ENCODE assay signal across 13 cellular contexts in the genomic region with DNA sequence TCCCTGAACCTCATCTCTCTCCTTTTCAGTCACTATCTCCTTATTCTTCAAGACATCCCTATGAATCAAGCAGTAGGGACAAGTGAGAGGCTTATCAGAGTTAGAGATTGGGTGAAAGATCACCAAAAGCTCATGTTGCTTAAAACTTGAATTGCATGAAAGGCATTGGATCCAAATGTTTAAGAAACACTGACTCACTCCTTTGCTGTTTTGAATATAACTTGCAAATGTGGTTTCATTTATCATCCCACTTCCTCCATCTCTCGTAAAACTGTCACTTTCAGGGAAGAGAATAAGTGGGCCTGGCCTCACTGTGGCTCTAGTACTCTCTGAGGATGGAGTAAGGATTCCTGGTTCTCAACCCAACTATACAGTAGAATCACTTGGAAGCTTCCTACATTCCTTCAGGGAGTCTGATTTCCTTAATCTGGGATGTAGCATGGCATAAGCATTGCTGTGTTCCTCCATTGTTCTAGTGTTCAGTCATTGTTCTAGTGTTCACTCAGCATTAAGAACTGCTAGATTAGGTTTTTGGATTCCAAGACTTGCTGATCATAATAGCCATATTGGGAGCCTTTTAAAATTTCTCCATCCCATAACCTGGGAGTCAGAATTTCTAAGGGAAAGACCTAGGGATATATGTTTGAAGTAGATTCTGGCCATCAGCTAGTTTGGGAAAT.
DNase-seq lines count a peak whose midpoint lies in the region; ATAC-seq and TF ChIP-seq lines count a peak whose summit lies in the region.
"Had no signal": no experiment of that assay in that cellular context is flagged by ENCODE, and none has a peak within 500 bp of the region (broad histone marks: within the 10 kb centered on the region; RNA-seq: fewer than 3 reads in every experiment).

No MANE protein-coding gene starts in this region.

- CTCF ChIA-PET in WTC11 (lab: Charles Lee) = no interaction called here

- H2AFZ ChIP-seq in Loucy (ENCODE audit: low read length) = no peak overlapping the region

- POLR2A ChIA-PET in WTC11 (lab: Charles Lee) = no interaction called here

- TF ChIP-seq CTCF in Loucy (conservative IDR thresholded peaks at IDR 0.05; ENCODE audit: low read length) (no peak), WTC11 (IDR thresholded peaks at IDR 0.05) (no peak), heart right ventricle (IDR thresholded peaks at IDR 0.05) (no peak)

- H3K27me3 ChIP-seq in Loucy (ENCODE audit: insufficient read depth, low read length, poor library complexity, severe bottlenecking) (no peaks in the 10 kb centered on the region), heart right ventricle (no peaks in the 10 kb centered on the region), SJCRH30 (no peaks in the 10 kb centered on the region)
- H3K27me3 ChIP-seq: suprapubic skin had no signal

- DNase-seq in WTC11 (ENCODE audit: low spot score) (no peak), myocyte (ENCODE audit: low read depth) (peak; percentile 39), heart right ventricle (no peak), SJCRH30 (no peak), NCI-H1930 (lab: John Stamatoyannopoulos, UW) (no peak)
- DNase-seq: NCI-H774 had no signal

- H3K4me3 ChIP-seq in Loucy (ENCODE audit: low read length, poor library complexity, severe bottlenecking) (no peak overlapping the region), heart right ventricle (no peak overlapping the region), SJCRH30 (no peak overlapping the region)
- H3K4me3 ChIP-seq: suprapubic skin had no signal

- peak overlapping the region; percentile 55 for H3K4me2 ChIP-seq in Loucy (ENCODE audit: low read depth, low read length, poor library complexity, severe bottlenecking)

- H3K9me3 Mint-ChIP-seq in WTC11 = peaks cover 9% of the 10 kb centered on the region

- H3K36me3 ChIP-seq in Loucy (ENCODE audit: insufficient read depth, low read length) (no peaks in the 10 kb centered on the region), heart right ventricle (no peaks in the 10 kb centered on the region), SJCRH30 (no peaks in the 10 kb centered on the region)
- H3K36me3 ChIP-seq: suprapubic skin had no signal

- H4K20me1 ChIP-seq in Loucy (ENCODE audit: insufficient read depth, low read length, poor library complexity, severe bottlenecking) = no peaks in the 10 kb centered on the region

- no peak overlapping the region for H3K4me3 Mint-ChIP-seq in WTC11
- H3K4me3 Mint-ChIP-seq: neural crest cell had no signal

- intact Hi-C loops in heart right ventricle (cut with DNase I) = no loop called here

- H3K9me2 ChIP-seq in Loucy (replicated peaks; ENCODE audit: low read depth, low read length) = no peaks in the 10 kb centered on the region

- peak overlapping the region; percentile 31; the same call in 1 of the 2 replicates for H3K27ac Mint-ChIP-seq in WTC11

- no peaks in the 10 kb centered on the region for H3K79me2 ChIP-seq in Loucy (ENCODE audit: insufficient read depth, low read length)

- H3K4me1 Mint-ChIP-seq in WTC11 = peaks cover 89% of the 10 kb centered on the region

- no peaks in the 10 kb centered on the region; the same call in 1 of the 2 replicates for H3K27me3 Mint-ChIP-seq in WTC11 (ENCODE audit: low read depth)

- H3K9me3 ChIP-seq in Loucy (ENCODE audit: insufficient read depth, low read depth, low read length) (no peaks in the 10 kb centered on the region), heart right ventricle (peaks cover 0 to 1% (median 0%) of the 10 kb centered on the region in 11 donors), SJCRH30 (replicated peaks) (no peaks in the 10 kb centered on the region)
- H3K9me3 ChIP-seq: suprapubic skin had no signal

- H3K27ac ChIP-seq in heart right ventricle = no peak overlapping the region
- no peak overlapping the region for H3K27ac ChIP-seq in SJCRH30
- H3K27ac ChIP-seq: suprapubic skin, VCaP had no signal

- 74 to 77% methylated on average over 1 of the region's 1 CpG for WGBS in heart right ventricle, 2 donors

- H3K4me1 ChIP-seq in Loucy (ENCODE audit: insufficient read depth, low read length, poor library complexity, severe bottlenecking) (peaks cover 29% of the 10 kb centered on the region), heart right ventricle (peaks cover 0 to 25% (median 8%) of the 10 kb centered on the region in 9 donors), SJCRH30 (no peaks in the 10 kb centered on the region)
- H3K4me1 ChIP-seq: suprapubic skin had no signal

- ATAC-seq in GM18502 (IDR thresholded peaks at IDR 0.05; ENCODE audit: poor library complexity, unreplicated experiment) (peak; percentile 36), WTC11 (no peak), heart right ventricle (no peak), GM21529 (IDR thresholded peaks at IDR 0.05; ENCODE audit: unreplicated experiment) (no peak)
- ATAC-seq: HepG2 had no signal

- no peak overlapping the region for H3K9ac ChIP-seq in Loucy (ENCODE audit: low read depth, low read length, poor library complexity, severe bottlenecking)

- no peaks in the 10 kb centered on the region for H3F3A ChIP-seq in Loucy (ENCODE audit: low read depth)

- H3K36me3 Mint-ChIP-seq in WTC11 = peaks cover 10% of the 10 kb centered on the region

TF ChIP-seq in WTC11, 78 proteins besides CTCF, POLR2A, EP300 and RAD21:
- TF ChIP-seq NFATC4 (CRISPR knock-in tag; IDR thresholded peaks at IDR 0.05) (no peak), JUN (CRISPR knock-in tag; IDR thresholded peaks at IDR 0.05) (no peak)
- TF ChIP-seq, protein P1, sequence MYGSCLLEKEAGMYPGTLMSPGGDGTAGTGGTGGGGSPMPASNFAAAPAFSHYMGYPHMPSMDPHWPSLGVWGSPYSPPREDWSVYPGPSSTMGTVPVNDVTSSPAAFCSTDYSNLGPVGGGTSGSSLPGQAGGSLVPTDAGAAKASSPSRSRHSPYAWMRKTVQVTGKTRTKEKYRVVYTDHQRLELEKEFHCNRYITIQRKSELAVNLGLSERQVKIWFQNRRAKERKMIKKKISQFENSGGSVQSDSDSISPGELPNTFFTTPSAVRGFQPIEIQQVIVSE (CRISPR knock-in tag; IDR thresholded peaks at IDR 0.05; ENCODE audit: borderline replicate concordance) = no peak
- TF ChIP-seq, protein P2, sequence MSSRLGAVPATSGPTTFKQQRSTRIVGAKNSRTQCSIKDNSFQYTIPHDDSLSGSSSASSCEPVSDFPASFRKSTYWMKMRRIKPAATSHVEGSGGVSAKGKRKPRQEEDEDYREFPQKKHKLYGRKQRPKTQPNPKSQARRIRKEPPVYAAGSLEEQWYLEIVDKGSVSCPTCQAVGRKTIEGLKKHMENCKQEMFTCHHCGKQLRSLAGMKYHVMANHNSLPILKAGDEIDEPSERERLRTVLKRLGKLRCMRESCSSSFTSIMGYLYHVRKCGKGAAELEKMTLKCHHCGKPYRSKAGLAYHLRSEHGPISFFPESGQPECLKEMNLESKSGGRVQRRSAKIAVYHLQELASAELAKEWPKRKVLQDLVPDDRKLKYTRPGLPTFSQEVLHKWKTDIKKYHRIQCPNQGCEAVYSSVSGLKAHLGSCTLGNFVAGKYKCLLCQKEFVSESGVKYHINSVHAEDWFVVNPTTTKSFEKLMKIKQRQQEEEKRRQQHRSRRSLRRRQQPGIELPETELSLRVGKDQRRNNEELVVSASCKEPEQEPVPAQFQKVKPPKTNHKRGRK (CRISPR knock-in tag; IDR thresholded peaks at IDR 0.05; ENCODE audit: borderline replicate concordance) = no peak
